In genomic region chr1:40392206-40392605, GRCh38 we compare ENCODE assay signal across 8 cellular contexts. TPM values are rescaled to one million over a fixed set of nuclear protein-coding genes. Genes with fewer than 3 reads are reported as not detected.
A peak's percentile ranks its signal among the peaks of the same experiment; 100 is the strongest.
DNase-seq lines count a peak whose midpoint lies in the region; ATAC-seq and TF ChIP-seq lines count a peak whose summit lies in the region.

No MANE protein-coding gene starts in this region.

- H3K4me2 ChIP-seq in DOHH2 (ENCODE audit: low read length), result peak overlapping the region; percentile 66
- no peak overlapping the region for H3K4me2 ChIP-seq in neuronal stem cell (ENCODE audit: insufficient read depth, low read length, poor library complexity, severe bottlenecking)

- H2BK15ac ChIP-seq in neuronal stem cell (ENCODE audit: low read length), result no peak overlapping the region

- no peaks in the 10 kb centered on the region for H3K9me3 ChIP-seq in DOHH2 (ENCODE audit: control insufficient read depth, insufficient read depth, low read length)
- H3K9me3 ChIP-seq in neuronal stem cell (replicated peaks in 1 of 2; ENCODE audit: control insufficient read depth in 2 of 2, insufficient read depth in 1 of 2, low read depth in 1 of 2, low read length in 2 of 2), result no peaks in the 10 kb centered on the region

- H2BK12ac ChIP-seq in neuronal stem cell (ENCODE audit: low read length), result no peak overlapping the region

- peak; percentile 99 for DNase-seq in NCI-H748 (lab: John Stamatoyannopoulos, UW; ENCODE audit: unreplicated experiment)
- no peak for DNase-seq in effector memory CD8-positive, alpha-beta T cell
- DNase-seq in neuronal stem cell (ENCODE audit: low spot score), result peak; percentile 26
- DNase-seq in GM19238 (ENCODE audit: insufficient read length, low spot score), result no peak

- no peak overlapping the region for H2AK5ac ChIP-seq in neuronal stem cell (ENCODE audit: low read depth, low read length)

- no peaks in the 10 kb centered on the region for H3K27me3 Mint-ChIP-seq in effector memory CD8-positive, alpha-beta T cell

- no peak overlapping the region for H3K9ac ChIP-seq in neuronal stem cell (ENCODE audit: low read depth, low read length, poor library complexity)

- no peak overlapping the region for H3K4ac ChIP-seq in neuronal stem cell (ENCODE audit: low read length)

- H2BK5ac ChIP-seq in neuronal stem cell (ENCODE audit: low read length), result no peak overlapping the region

- no peak overlapping the region for H4K91ac ChIP-seq in neuronal stem cell (ENCODE audit: low read depth, low read length, poor library complexity)

- no peaks in the 10 kb centered on the region for H3K79me1 ChIP-seq in neuronal stem cell (ENCODE audit: low read depth, low read length)

- H3K14ac ChIP-seq in neuronal stem cell (ENCODE audit: low read length), result no peak overlapping the region

- peaks cover 34% of the 10 kb centered on the region for H3K36me3 Mint-ChIP-seq in effector memory CD8-positive, alpha-beta T cell (ENCODE audit: insufficient read depth)

- no peak overlapping the region for H3K23ac ChIP-seq in neuronal stem cell (ENCODE audit: low read depth, low read length, poor library complexity)

- peaks cover 6% of the 10 kb centered on the region; the same call in 1 of the 2 replicates for H4K20me1 ChIP-seq in DOHH2 (ENCODE audit: control insufficient read depth, insufficient read depth, low read depth, low read length)

- no peaks in the 10 kb centered on the region for H3K9me3 Mint-ChIP-seq in effector memory CD8-positive, alpha-beta T cell

- peaks cover 91% of the 10 kb centered on the region for H3K4me1 ChIP-seq in DOHH2 (ENCODE audit: control insufficient read depth, low read length)
- H3K4me1 ChIP-seq in neuronal stem cell (ENCODE audit: control insufficient read depth in 2 of 2, insufficient read depth in 1 of 2, low read depth in 1 of 2, low read length in 2 of 2), result peaks cover 0 to 13% of the 10 kb centered on the region in 2 donors

- peak overlapping the region; percentile 97 to 99 for H3K27ac Mint-ChIP-seq in effector memory CD8-positive, alpha-beta T cell

- peaks cover 98% of the 10 kb centered on the region for H3K79me2 ChIP-seq in DOHH2 (ENCODE audit: control insufficient read depth, low read length)

- H3K36me3 ChIP-seq in DOHH2 (ENCODE audit: control insufficient read depth, low read length) (peaks cover 26% of the 10 kb centered on the region), neuronal stem cell (replicated peaks in 1 of 2; ENCODE audit: control insufficient read depth in 2 of 2, insufficient read depth in 2 of 2, low read length in 2 of 2) (peaks cover 0 to 2% of the 10 kb centered on the region in 2 donors)

- H2BK120ac ChIP-seq in neuronal stem cell (ENCODE audit: low read depth, low read length), result no peak overlapping the region

- H4K8ac ChIP-seq in neuronal stem cell (ENCODE audit: low read depth, low read length), result no peak overlapping the region

- no peak overlapping the region for H3K18ac ChIP-seq in neuronal stem cell (ENCODE audit: low read length)

- H3K4me3 ChIP-seq in DOHH2 (ENCODE audit: low read length), result peak overlapping the region; percentile 57
- H3K4me3 ChIP-seq in neuronal stem cell (ENCODE audit: low read length in 2 of 2), result no peak overlapping the region

- peaks cover 9% of the 10 kb centered on the region; the same call in 1 of the 2 replicates for H3F3A ChIP-seq in DOHH2 (ENCODE audit: control insufficient read depth, insufficient read depth)

- H3K4me1 Mint-ChIP-seq in effector memory CD8-positive, alpha-beta T cell (ENCODE audit: low read depth in 2 of 2), result peaks cover 59 to 83% of the 10 kb centered on the region in 2 donors

- peak overlapping the region; percentile 61 for H3K27ac ChIP-seq in DOHH2 (ENCODE audit: low read depth, low read length)
- H3K27ac ChIP-seq in neuronal stem cell (replicated peaks; ENCODE audit: low read length), result peak overlapping the region; percentile 39

- no peak for ATAC-seq in effector memory CD8-positive, alpha-beta T cell (replicated peaks)
- ATAC-seq in GM18870 (IDR thresholded peaks at IDR 0.05; ENCODE audit: unreplicated experiment) (no peak), GM18861 (IDR thresholded peaks at IDR 0.05; ENCODE audit: unreplicated experiment) (no peak), HG03521 (IDR thresholded peaks at IDR 0.05; ENCODE audit: unreplicated experiment) (no peak)

- peak overlapping the region; percentile 90 for H3K4me3 Mint-ChIP-seq in effector memory CD8-positive, alpha-beta T cell

- no peaks in the 10 kb centered on the region for H3K27me3 ChIP-seq in DOHH2 (ENCODE audit: control insufficient read depth, low read length)
- H3K27me3 ChIP-seq in neuronal stem cell (ENCODE audit: control insufficient read depth in 3 of 3, insufficient read depth in 3 of 3, low read depth in 1 of 3, low read length in 3 of 3), result no peaks in the 10 kb centered on the region

- no peaks in the 10 kb centered on the region for H3K9me2 ChIP-seq in DOHH2 (replicated peaks; ENCODE audit: control insufficient read depth, low read length)

- no peak for TF ChIP-seq CTCF in DOHH2 (IDR thresholded peaks at IDR 0.05; ENCODE audit: low read depth, low read length, poor library complexity, severe bottlenecking)

- no peak overlapping the region for H2AFZ ChIP-seq in neuronal stem cell (ENCODE audit: low read length)

- WGBS in neuronal stem cell (ENCODE audit: extremely low coverage in 2 of 2, insufficient read length in 2 of 2, insufficient replicate concordance in 1 of 2), 2 donors, result no CpG with 5 or more reads among the region's 3 CpGs

RNA-seq across cellular contexts. Expression of gene SMAP2, which starts 18.7 kb away (rescaled TPM):
- 12.8 TPM for polyA plus RNA-seq in neuronal stem cell (2013, experiment 1 of 2)
- polyA plus RNA-seq in neuronal stem cell (2013, experiment 2 of 2), result 12.4 TPM

RNA-seq across cellular contexts. Expression of gene ZFP69B, which starts 58.1 kb away (rescaled TPM):
- 5.8 TPM for polyA plus RNA-seq in neuronal stem cell (2013, experiment 1 of 2)
- 5.6 TPM for polyA plus RNA-seq in neuronal stem cell (2013, experiment 2 of 2)

Comparison
In these comparisons a context has a peak if more than half of its experiments do, and no peak if none do; other contexts are left out.
1. DNase-seq: peak in NCI-H748 (single experiment) and neuronal stem cell (single experiment); none in effector memory CD8-positive, alpha-beta T cell (0 of 3) and GM19238 (single experiment).